ENCODE assay signal across 25 cellular contexts in genomic region chrY:11668221-11668620, GRCh38.
"Had no signal": no experiment of that assay in that cellular context is flagged by ENCODE, and none has a peak within 500 bp of the region (broad histone marks: within the 10 kb centered on the region; RNA-seq: fewer than 3 reads in every experiment).

No MANE protein-coding gene starts in this region.

- H3K36me3 Mint-ChIP-seq: mesothelial cell of epicardium; stimulated activated memory B cell treated with anti-CD40 and anti-IgM and Interleukin-4, amounts not matched to agents 10 μg/mL and 1 μg/mL and 100 μg/mL, for 72 hours had no signal

- H3K27ac Mint-ChIP-seq: activated CD8-positive, alpha-beta T cell treated with anti-CD3 and anti-CD28 coated beads, Interleukin-2, amount 10 ng/mL, durations not matched to agents 7 days and 5 days; activated naive CD4-positive, alpha-beta T cell treated with anti-CD3 and anti-CD28 coated beads, Interleukin-2, amount 10 ng/mL, durations not matched to agents 7 days and 5 days; activated naive CD8-positive, alpha-beta T cell treated with anti-CD3 and anti-CD28 coated beads, Interleukin-2, amount 50 U/mL, for 24 hours; activated T-cell treated with anti-CD3 and anti-CD28 coated beads, Interleukin-2, amount 50 U/mL, for 24 hours; activated T-helper 2 cell treated with anti-CD3 and anti-CD28 coated beads, Interferon-gamma antibody, Interleukin-2, Interleukin-4, amounts not matched to agents 10 μg/mL and 5 μg/mL and 100 μg/mL, durations not matched to agents 14 hours and 24 hours and 36 hours; effector memory CD8-positive, alpha-beta T cell; mesothelial cell of epicardium; stimulated activated memory B cell treated with anti-CD40 and anti-IgM and Interleukin-4, amounts not matched to agents 10 μg/mL and 1 μg/mL and 100 μg/mL, for 72 hours had no signal

- H3K27ac ChIP-seq: cardiac muscle cell, spleen, testis, upper lobe of left lung had no signal

- ATAC-seq: activated CD8-positive, alpha-beta T cell treated with anti-CD3 and anti-CD28 coated beads, Interleukin-2, amount 10 ng/mL, durations not matched to agents 7 days and 5 days; activated naive CD8-positive, alpha-beta T cell treated with anti-CD3 and anti-CD28 coated beads, Interleukin-2, amount 50 U/mL, for 24 hours; effector memory CD8-positive, alpha-beta T cell; left lobe of liver; stimulated activated memory B cell treated with anti-CD40 and anti-IgM and Interleukin-4, amounts not matched to agents 10 μg/mL and 1 μg/mL and 100 μg/mL, for 72 hours had no signal

- H3K4me3 ChIP-seq: cardiac muscle cell, lung, spleen, testis, upper lobe of left lung had no signal

- H3K9me3 Mint-ChIP-seq: activated T-cell treated with anti-CD3 and anti-CD28 coated beads, Interleukin-2, amount 50 U/mL, for 24 hours; activated T-helper 2 cell treated with anti-CD3 and anti-CD28 coated beads, Interferon-gamma antibody, Interleukin-2, Interleukin-4, amounts not matched to agents 10 μg/mL and 5 μg/mL and 100 μg/mL, durations not matched to agents 14 hours and 24 hours and 36 hours; mesothelial cell of epicardium had no signal

- H3K4me1 Mint-ChIP-seq: activated naive CD4-positive, alpha-beta T cell treated with anti-CD3 and anti-CD28 coated beads, Interleukin-2, amount 10 ng/mL, durations not matched to agents 7 days and 5 days; activated naive CD8-positive, alpha-beta T cell treated with anti-CD3 and anti-CD28 coated beads, Interleukin-2, amount 50 U/mL, for 24 hours; mesothelial cell of epicardium; stimulated activated memory B cell treated with anti-CD40 and anti-IgM and Interleukin-4, amounts not matched to agents 10 μg/mL and 1 μg/mL and 100 μg/mL, for 72 hours had no signal

- H3K4me3 Mint-ChIP-seq: activated CD8-positive, alpha-beta T cell treated with anti-CD3 and anti-CD28 coated beads, Interleukin-2, amount 10 ng/mL, durations not matched to agents 7 days and 5 days; activated naive CD4-positive, alpha-beta T cell treated with anti-CD3 and anti-CD28 coated beads, Interleukin-2, amount 10 ng/mL, durations not matched to agents 7 days and 5 days; activated naive CD8-positive, alpha-beta T cell treated with anti-CD3 and anti-CD28 coated beads, Interleukin-2, amount 50 U/mL, for 24 hours; activated T-cell treated with anti-CD3 and anti-CD28 coated beads, Interleukin-2, amount 50 U/mL, for 24 hours; effector memory CD8-positive, alpha-beta T cell; mesothelial cell of epicardium; stimulated activated memory B cell treated with anti-CD40 and anti-IgM and Interleukin-4, amounts not matched to agents 10 μg/mL and 1 μg/mL and 100 μg/mL, for 72 hours had no signal

- H3K9me3 ChIP-seq: testis, upper lobe of left lung had no signal

- H3K4me1 ChIP-seq: spleen, testis, upper lobe of left lung had no signal

- H3K27me3 Mint-ChIP-seq: activated naive CD4-positive, alpha-beta T cell treated with anti-CD3 and anti-CD28 coated beads, Interleukin-2, amount 10 ng/mL, durations not matched to agents 7 days and 5 days; activated naive CD8-positive, alpha-beta T cell treated with anti-CD3 and anti-CD28 coated beads, Interleukin-2, amount 50 U/mL, for 24 hours; activated T-cell treated with anti-CD3 and anti-CD28 coated beads, Interleukin-2, amount 50 U/mL, for 24 hours; effector memory CD8-positive, alpha-beta T cell; stimulated activated memory B cell treated with anti-CD40 and anti-IgM and Interleukin-4, amounts not matched to agents 10 μg/mL and 1 μg/mL and 100 μg/mL, for 72 hours had no signal

- H3K36me3 ChIP-seq: cardiac muscle cell, spleen, upper lobe of left lung had no signal

- DNase-seq: activated CD4-positive, alpha-beta T cell treated with anti-CD3 and anti-CD28 coated beads for 48 hours; activated CD4-positive, CD25-positive, alpha-beta regulatory T cell; activated CD8-positive, alpha-beta T cell treated with anti-CD3 and anti-CD28 coated beads, Interleukin-2, amount 10 ng/mL, durations not matched to agents 7 days and 5 days; activated naive CD4-positive, alpha-beta T cell treated with anti-CD3 and anti-CD28 coated beads, Interleukin-2, amount 10 ng/mL, durations not matched to agents 7 days and 5 days; activated naive CD8-positive, alpha-beta T cell treated with anti-CD3 and anti-CD28 coated beads, Interleukin-2, amount 50 U/mL, for 24 hours; activated T-cell treated with anti-CD3 and anti-CD28 coated beads, Interleukin-2, amount 50 U/mL, for 24 hours; aorta; effector memory CD8-positive, alpha-beta T cell; erythroblast; islet precursor cell; occipital lobe; posterior cingulate gyrus; retina; spleen; stimulated activated CD4-positive, alpha-beta T cell treated with anti-CD3 and anti-CD28 coated beads, Interleukin-4, amount 100 ng/mL, for 4 hours; T-helper 1 cell; T1000; testis; upper lobe of left lung had no signal

- H3K27me3 ChIP-seq: cardiac muscle cell, spleen, testis, upper lobe of left lung had no signal
